22 cellular contexts compared by ENCODE assay signal in genomic region chr12:12126551-12126950, GRCh38. TPM values are rescaled to one million over a fixed set of nuclear protein-coding genes. Genes with fewer than 3 reads are reported as not detected.
"Had no signal": no experiment of that assay in that cellular context is flagged by ENCODE, and none has a peak within 500 bp of the region (broad histone marks: within the 10 kb centered on the region; RNA-seq: fewer than 3 reads in every experiment).

No MANE protein-coding gene starts in this region.

- H3K4me3 ChIP-seq: gastrocnemius medialis, transverse colon, uterus had no signal

- DNase-seq: activated CD4-positive, alpha-beta T cell treated with anti-CD3 and anti-CD28 coated beads, Interleukin-2, amount 50 U/mL, for 1 hour; activated CD4-positive, CD25-positive, alpha-beta regulatory T cell treated with anti-CD3 and anti-CD28 coated beads, Interleukin-2, amount 50 U/mL, for 72 hours; activated CD8-positive, alpha-beta T cell treated with anti-CD3 and anti-CD28 coated beads, Interleukin-2, amount 10 ng/mL, durations not matched to agents 7 days and 5 days; activated gamma-delta T cell treated with Interleukin-2 at 50 U/mL for 16 hours; activated T-cell treated with anti-CD3 and anti-CD28 coated beads, Interleukin-2, amount 50 U/mL, for 1 hour; anterior cingulate cortex; brain microvascular endothelial cell; cerebellar nuclear complex; cortex of kidney; endodermal cell; gastrocnemius medialis; hippocampal formation; stimulated activated CD4-positive, alpha-beta T cell treated with anti-CD3 and anti-CD28 coated beads, Interleukin-2, amount 100 ng/mL, for 48 hours; stimulated activated CD8-positive, alpha-beta memory T cell treated with anti-CD3 and anti-CD28 coated beads, Interleukin-4, amount 100 ng/mL, for 48 hours; stimulated activated naive B cell treated with anti-CD40 and anti-IgM and Interleukin-4, amounts not matched to agents 10 μg/mL and 1 μg/mL and 100 μg/mL, for 72 hours; transverse colon; uterus; WERI-Rb-1 had no signal

- H3K27me3 ChIP-seq: brain microvascular endothelial cell, gastrocnemius medialis, transverse colon, uterus had no signal

- ATAC-seq: activated CD8-positive, alpha-beta T cell treated with anti-CD3 and anti-CD28 coated beads, Interleukin-2, amount 10 ng/mL, durations not matched to agents 7 days and 5 days; gastrocnemius medialis; natural killer cell treated with Interleukin-12 subunit alpha and Interleukin-12 subunit beta and Interleukin-15 and Interleukin-18, amount 100 ng/mL, for 72 hours; stimulated activated naive B cell treated with anti-CD40 and anti-IgM and Interleukin-4, amounts not matched to agents 10 μg/mL and 1 μg/mL and 100 μg/mL, for 72 hours had no signal

- H3K9me3 ChIP-seq: gastrocnemius medialis, transverse colon, uterus had no signal

- H3K27ac ChIP-seq: brain microvascular endothelial cell, gastrocnemius medialis, transverse colon, uterus, WERI-Rb-1 had no signal

- H3K36me3 ChIP-seq: uterus had no signal

- H3K4me1 ChIP-seq: gastrocnemius medialis, transverse colon, uterus had no signal

- FAIRE-seq: TTC549 had no signal

RNA-seq across cellular contexts. Expression of gene BCL2L14, which starts 55.8 kb away (rescaled TPM):
- total RNA-seq: epithelial cell of proximal tubule, gastrocnemius medialis, osteocyte, uterus had no signal
